In genomic region chr10:22727112-22727511, GRCh38 we compare ENCODE assay signal across 36 cellular contexts.
"Had no signal": no experiment of that assay in that cellular context is flagged by ENCODE, and none has a peak within 500 bp of the region (broad histone marks: within the 10 kb centered on the region; RNA-seq: fewer than 3 reads in every experiment).

No MANE protein-coding gene starts in this region.

- H3K9me3 ChIP-seq: esophagus squamous epithelium, gastrocnemius medialis, heart left ventricle had no signal

- DNase-seq: activated B cell treated with CpG ODN at 0.5 μM for 24 hours; activated CD4-positive, alpha-beta memory T cell treated with anti-CD3 and anti-CD28 coated beads, Interleukin-2, amount 10 ng/mL, durations not matched to agents 7 days and 5 days; activated CD4-positive, alpha-beta T cell treated with anti-CD3 and anti-CD28 coated beads for 36 hours; activated CD4-positive, alpha-beta T cell treated with anti-CD3 and anti-CD28 coated beads, Interleukin-2, amount 10 ng/mL, durations not matched to agents 24 days and 14 days; activated CD4-positive, CD25-positive, alpha-beta regulatory T cell treated with anti-CD3 and anti-CD28 coated beads, Interleukin-2, amount 50 U/mL, for 72 hours; activated CD8-positive, alpha-beta memory T cell treated with anti-CD3 and anti-CD28 coated beads, Interleukin-2, amount 50 U/mL, for 48 hours; activated gamma-delta T cell; activated naive CD4-positive, alpha-beta T cell; activated naive CD4-positive, alpha-beta T cell treated with anti-CD3 and anti-CD28 coated beads, Interleukin-2, amount 10 ng/mL, durations not matched to agents 7 days and 5 days; activated naive CD8-positive, alpha-beta T cell treated with anti-CD3 and anti-CD28 coated beads, Interleukin-2, amount 10 ng/mL, durations not matched to agents 7 days and 5 days; activated T-cell treated with anti-CD3 and anti-CD28 coated beads for 4 hours; activated T-cell treated with anti-CD3 and anti-CD28 coated beads, Interleukin-2, amount 50 U/mL, for 24 hours; activated T-cell treated with anti-CD3 and anti-CD28 coated beads, Interleukin-2, amount 50 U/mL, for 72 hours; amniotic stem cell; anterior cingulate cortex; brain microvascular endothelial cell; cortex of kidney; dermis blood vessel endothelial cell; effector CD4-positive, alpha-beta T cell; esophagus squamous epithelium; foreskin keratinocyte; gastrocnemius medialis; glutamatergic neuron; heart left ventricle; T-helper 1 cell; T-helper 17 cell; T1000; WERI-Rb-1 had no signal

- H3K36me3 ChIP-seq: brain microvascular endothelial cell, esophagus squamous epithelium, gastrocnemius medialis, heart left ventricle, WERI-Rb-1 had no signal

- H3K27me3 ChIP-seq: brain microvascular endothelial cell, esophagus squamous epithelium, gastrocnemius medialis, heart left ventricle had no signal

- H3K4me1 ChIP-seq: esophagus squamous epithelium, foreskin keratinocyte, gastrocnemius medialis had no signal

- H3K4me1 Mint-ChIP-seq: activated CD4-positive, alpha-beta memory T cell treated with anti-CD3 and anti-CD28 coated beads, Interleukin-2, amount 10 ng/mL, durations not matched to agents 7 days and 5 days had no signal

- FAIRE-seq: astrocyte, bronchial epithelial cell, colon, endometrium, endothelial cell of umbilical vein had no signal

- H3K36me3 Mint-ChIP-seq: activated naive CD4-positive, alpha-beta T cell treated with anti-CD3 and anti-CD28 coated beads, Interleukin-2, amount 10 ng/mL, durations not matched to agents 7 days and 5 days; activated naive CD4-positive, alpha-beta T cell treated with anti-CD3 and anti-CD28 coated beads, Interleukin-2, amount 50 U/mL, for 72 hours; activated naive CD8-positive, alpha-beta T cell treated with anti-CD3 and anti-CD28 coated beads, Interleukin-2, amount 10 ng/mL, durations not matched to agents 7 days and 5 days had no signal

- H3K27ac Mint-ChIP-seq: activated B cell treated with CpG ODN at 0.5 μM for 24 hours; activated CD4-positive, alpha-beta memory T cell treated with anti-CD3 and anti-CD28 coated beads, Interleukin-2, amount 10 ng/mL, durations not matched to agents 7 days and 5 days; activated CD4-positive, alpha-beta T cell treated with anti-CD3 and anti-CD28 coated beads for 36 hours; activated CD4-positive, alpha-beta T cell treated with anti-CD3 and anti-CD28 coated beads, Interleukin-2, amount 10 ng/mL, durations not matched to agents 24 days and 14 days; activated naive CD4-positive, alpha-beta T cell treated with anti-CD3 and anti-CD28 coated beads, Interleukin-2, amount 10 ng/mL, durations not matched to agents 7 days and 5 days; activated naive CD4-positive, alpha-beta T cell treated with anti-CD3 and anti-CD28 coated beads, Interleukin-2, amount 50 U/mL, for 72 hours; activated naive CD8-positive, alpha-beta T cell treated with anti-CD3 and anti-CD28 coated beads, Interleukin-2, amount 10 ng/mL, durations not matched to agents 7 days and 5 days; activated T-cell treated with anti-CD3 and anti-CD28 coated beads, Interleukin-2, amount 50 U/mL, for 24 hours; activated T-cell treated with anti-CD3 and anti-CD28 coated beads, Interleukin-2, amount 50 U/mL, for 72 hours; T-helper 2 cell treated with Interferon-gamma antibody and Interleukin-4, amounts not matched to agents 5 μg/mL and 100 μg/mL, for 36 hours had no signal

- H3K4me3 ChIP-seq: esophagus squamous epithelium, gastrocnemius medialis, heart left ventricle had no signal

- H3K4me3 Mint-ChIP-seq: activated B cell treated with CpG ODN at 0.5 μM for 24 hours; activated CD4-positive, alpha-beta memory T cell treated with anti-CD3 and anti-CD28 coated beads, Interleukin-2, amount 10 ng/mL, durations not matched to agents 7 days and 5 days; activated CD4-positive, alpha-beta T cell treated with anti-CD3 and anti-CD28 coated beads for 36 hours; activated CD4-positive, alpha-beta T cell treated with anti-CD3 and anti-CD28 coated beads, Interleukin-2, amount 10 ng/mL, durations not matched to agents 24 days and 14 days; activated naive CD4-positive, alpha-beta T cell treated with anti-CD3 and anti-CD28 coated beads, Interleukin-2, amount 10 ng/mL, durations not matched to agents 7 days and 5 days; activated naive CD8-positive, alpha-beta T cell treated with anti-CD3 and anti-CD28 coated beads, Interleukin-2, amount 10 ng/mL, durations not matched to agents 7 days and 5 days; activated T-cell treated with anti-CD3 and anti-CD28 coated beads, Interleukin-2, amount 50 U/mL, for 24 hours; activated T-cell treated with anti-CD3 and anti-CD28 coated beads, Interleukin-2, amount 50 U/mL, for 72 hours; T-helper 17 cell; T-helper 2 cell treated with Interferon-gamma antibody and Interleukin-4, amounts not matched to agents 5 μg/mL and 100 μg/mL, for 36 hours had no signal

- ATAC-seq: activated CD4-positive, alpha-beta T cell treated with anti-CD3 and anti-CD28 coated beads for 36 hours; activated naive CD4-positive, alpha-beta T cell treated with anti-CD3 and anti-CD28 coated beads, Interleukin-2, amount 50 U/mL, for 72 hours; activated T-cell treated with anti-CD3 and anti-CD28 coated beads, Interleukin-2, amount 50 U/mL, for 72 hours; foreskin keratinocyte; gastrocnemius medialis; heart left ventricle; T-helper 17 cell had no signal

- H3K27me3 Mint-ChIP-seq: activated CD4-positive, alpha-beta memory T cell treated with anti-CD3 and anti-CD28 coated beads, Interleukin-2, amount 10 ng/mL, durations not matched to agents 7 days and 5 days; activated CD4-positive, alpha-beta T cell treated with anti-CD3 and anti-CD28 coated beads for 36 hours; activated T-cell treated with anti-CD3 and anti-CD28 coated beads, Interleukin-2, amount 50 U/mL, for 24 hours; T-helper 17 cell had no signal

- H3K27ac ChIP-seq: brain microvascular endothelial cell, epithelial cell of prostate, esophagus squamous epithelium, foreskin keratinocyte, gastrocnemius medialis, heart left ventricle, WERI-Rb-1 had no signal

- H3K9me3 Mint-ChIP-seq: activated B cell treated with CpG ODN at 0.5 μM for 24 hours; activated CD4-positive, alpha-beta memory T cell treated with anti-CD3 and anti-CD28 coated beads, Interleukin-2, amount 10 ng/mL, durations not matched to agents 7 days and 5 days; activated CD4-positive, alpha-beta T cell treated with anti-CD3 and anti-CD28 coated beads, Interleukin-2, amount 10 ng/mL, durations not matched to agents 24 days and 14 days; activated naive CD4-positive, alpha-beta T cell treated with anti-CD3 and anti-CD28 coated beads, Interleukin-2, amount 10 ng/mL, durations not matched to agents 7 days and 5 days; activated naive CD4-positive, alpha-beta T cell treated with anti-CD3 and anti-CD28 coated beads, Interleukin-2, amount 50 U/mL, for 72 hours; activated naive CD8-positive, alpha-beta T cell treated with anti-CD3 and anti-CD28 coated beads, Interleukin-2, amount 10 ng/mL, durations not matched to agents 7 days and 5 days; activated T-cell treated with anti-CD3 and anti-CD28 coated beads, Interleukin-2, amount 50 U/mL, for 24 hours; activated T-cell treated with anti-CD3 and anti-CD28 coated beads, Interleukin-2, amount 50 U/mL, for 72 hours; T-helper 2 cell treated with Interferon-gamma antibody and Interleukin-4, amounts not matched to agents 5 μg/mL and 100 μg/mL, for 36 hours had no signal
